In genomic region chr17:78535285-78536197, GRCh38 we compare ENCODE assay signal across 11 cellular contexts. TPM values are rescaled to one million over a fixed set of nuclear protein-coding genes. Genes with fewer than 3 reads are reported as not detected.
A peak's percentile ranks its signal among the peaks of the same experiment; 100 is the strongest.
DNase-seq lines count a peak whose midpoint lies in the region; ATAC-seq and TF ChIP-seq lines count a peak whose summit lies in the region.
"Had no signal": no experiment of that assay in that cellular context is flagged by ENCODE, and none has a peak within 500 bp of the region (broad histone marks: within the 10 kb centered on the region; RNA-seq: fewer than 3 reads in every experiment).

No MANE protein-coding gene starts in this region.

- H3K4me3 Mint-ChIP-seq in activated CD8-positive, alpha-beta memory T cell treated with anti-CD3 and anti-CD28 coated beads, Interleukin-2, amount 10 ng/mL, durations not matched to agents 7 days and 5 days = peak overlapping the region; percentile 27
- H3K4me3 Mint-ChIP-seq in brain = no peak overlapping the region

- ATAC-seq in activated CD8-positive, alpha-beta memory T cell treated with anti-CD3 and anti-CD28 coated beads, Interleukin-2, amount 10 ng/mL, durations not matched to agents 7 days and 5 days = peak; percentile 55
- ATAC-seq in HG03108 (IDR thresholded peaks at IDR 0.05; ENCODE audit: unreplicated experiment) = no peak

- 9 to 42% methylated on average over 19 of the region's 19 CpGs for WGBS in sigmoid colon, 2 donors

- CTCF ChIA-PET in activated CD8-positive, alpha-beta memory T cell treated with anti-CD3 and anti-CD28 coated beads, Interleukin-2, amount 10 ng/mL, durations not matched to agents 7 days and 5 days (lab: Charles Lee) = interaction anchor here (0.7 to 1.9 kb wide), 3 partner anchors 39 to 330 kb away, joined by 3 to 4 read pairs (median 3); no protein-coding TSS in a partner anchor

- TF ChIP-seq EP300 in sigmoid colon (IDR thresholded peaks at IDR 0.05) = no peak

- TF ChIP-seq POLR2A in sigmoid colon (IDR thresholded peaks at IDR 0.05) = no peak

- no peak for DNase-seq in activated CD8-positive, alpha-beta memory T cell treated with anti-CD3 and anti-CD28 coated beads, Interleukin-2, amount 10 ng/mL, durations not matched to agents 7 days and 5 days
- DNase-seq in activated CD8-positive, alpha-beta memory T cell treated with anti-CD3 and anti-CD28 coated beads for 24 hours = no peak
- DNase-seq in NCI-H2196 (lab: John Stamatoyannopoulos, UW; ENCODE audit: unreplicated experiment) (peak; percentile 66), sigmoid colon (peak; percentile 18), GM19240 (ENCODE audit: insufficient read length, low spot score) (no peak), activated gamma-delta T cell (lab: John Stamatoyannopoulos, UW) (no peak)
- DNase-seq: ACHN, uterus had no signal

- no peaks in the 10 kb centered on the region for H3K36me3 Mint-ChIP-seq in activated CD8-positive, alpha-beta memory T cell treated with anti-CD3 and anti-CD28 coated beads, Interleukin-2, amount 10 ng/mL, durations not matched to agents 7 days and 5 days
- no peaks in the 10 kb centered on the region for H3K36me3 Mint-ChIP-seq in brain

- H3K27me3 Mint-ChIP-seq in activated CD8-positive, alpha-beta memory T cell treated with anti-CD3 and anti-CD28 coated beads, Interleukin-2, amount 10 ng/mL, durations not matched to agents 7 days and 5 days = no peaks in the 10 kb centered on the region
- H3K27me3 Mint-ChIP-seq in brain = peaks cover 7% of the 10 kb centered on the region

- no peaks in the 10 kb centered on the region for H3K9me3 ChIP-seq in sigmoid colon
- H3K9me3 ChIP-seq: uterus had no signal

- H3K27me3 ChIP-seq in sigmoid colon = no peaks in the 10 kb centered on the region
- H3K27me3 ChIP-seq: uterus had no signal

- H3K4me3 ChIP-seq in sigmoid colon = no peak overlapping the region
- H3K4me3 ChIP-seq: uterus had no signal

- H3K9me3 Mint-ChIP-seq in activated CD8-positive, alpha-beta memory T cell treated with anti-CD3 and anti-CD28 coated beads, Interleukin-2, amount 10 ng/mL, durations not matched to agents 7 days and 5 days (ENCODE audit: low read depth) = no peaks in the 10 kb centered on the region
- H3K9me3 Mint-ChIP-seq in brain = peaks cover 0 to 6% (median 0%) of the 10 kb centered on the region in 5 experiments

- H3K4me1 Mint-ChIP-seq in activated CD8-positive, alpha-beta memory T cell treated with anti-CD3 and anti-CD28 coated beads, Interleukin-2, amount 10 ng/mL, durations not matched to agents 7 days and 5 days = peaks cover 26% of the 10 kb centered on the region
- peaks cover 31% of the 10 kb centered on the region for H3K4me1 Mint-ChIP-seq in brain

- peaks cover 0 to 11% (median 0%) of the 10 kb centered on the region in 4 donors for H3K4me1 ChIP-seq in sigmoid colon
- H3K4me1 ChIP-seq: uterus had no signal

- TF ChIP-seq CTCF in brain (conservative IDR thresholded peaks at IDR 0.05) (no peak), sigmoid colon (IDR thresholded peaks at IDR 0.05) (no peak)

- no peaks in the 10 kb centered on the region for H3K36me3 ChIP-seq in sigmoid colon
- H3K36me3 ChIP-seq: uterus had no signal

- intact Hi-C loops in sigmoid colon (cut with DNase I) = no loop called here

- peak overlapping the region; percentile 73 for H3K27ac Mint-ChIP-seq in activated CD8-positive, alpha-beta memory T cell treated with anti-CD3 and anti-CD28 coated beads, Interleukin-2, amount 10 ng/mL, durations not matched to agents 7 days and 5 days
- H3K27ac Mint-ChIP-seq in brain = peak overlapping the region in 3 of 5 experiments; percentile 11 to 50 (median 42)

- H3K27ac ChIP-seq in sigmoid colon = no peak overlapping the region
- H3K27ac ChIP-seq: uterus had no signal

RNA-seq across cellular contexts. Expression of gene DNAH17, which starts 41.7 kb away (rescaled TPM):
- total RNA-seq in activated CD8-positive, alpha-beta memory T cell treated with anti-CD3 and anti-CD28 coated beads, Interleukin-2, amount 10 ng/mL, durations not matched to agents 7 days and 5 days = under 1 TPM in 1 of 2 experiments, not detected in 1; 0.26 TPM
- 16.1 TPM for polyA plus RNA-seq in brain (ENCODE audit: insufficient read depth, low read depth, low replicate concordance)
- total RNA-seq in sigmoid colon = under 1 TPM in 3 of 4 donors, not detected in 1; 0.16 to 0.68 (median 0.36) TPM
- polyA plus RNA-seq in sigmoid colon = under 1 TPM in 1 of 3 donors, not detected in 2; 0.07 TPM
- total RNA-seq: T-helper 2 cell treated with Interferon-gamma antibody and Interleukin-4, amounts not matched to agents 100 ng/mL and 5 ng/mL, for 36 hours had no signal

Comparison
In these comparisons a context has a peak if more than half of its experiments do, and no peak if none do; other contexts are left out.
1. DNase-seq: peak in NCI-H2196 (single experiment) and sigmoid colon (single experiment); none in activated CD8-positive, alpha-beta memory T cell treated with anti-CD3 and anti-CD28 coated beads, Interleukin-2, amount 10 ng/mL, durations not matched to agents 7 days and 5 days (single experiment), activated CD8-positive, alpha-beta memory T cell treated with anti-CD3 and anti-CD28 coated beads for 24 hours (single experiment), GM19240 (single experiment) and activated gamma-delta T cell (single experiment).